ENCODE assay signal across 7 cellular contexts in the genomic region with DNA sequence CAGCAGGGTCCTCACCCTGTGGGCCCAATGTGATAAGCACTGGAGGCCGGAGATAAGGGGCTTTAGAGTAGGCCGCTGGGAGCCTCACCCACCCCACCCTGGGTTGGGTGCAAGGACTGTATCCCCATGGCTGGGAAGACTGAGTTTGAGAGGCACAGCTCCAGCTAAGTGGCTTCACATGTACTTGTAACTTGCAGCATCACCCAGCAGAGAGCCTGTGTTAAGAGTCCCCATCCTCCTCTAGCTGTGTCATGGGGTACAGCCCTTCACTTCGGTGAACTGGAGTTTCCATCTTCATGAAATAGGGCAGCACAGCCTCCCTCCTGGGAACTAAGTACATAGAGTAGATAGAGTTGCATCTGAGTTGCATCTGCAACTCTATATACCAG. TPM values are rescaled to one million over a fixed set of nuclear protein-coding genes. Genes with fewer than 3 reads are reported as not detected.
DNase-seq lines count a peak whose midpoint lies in the region; ATAC-seq and TF ChIP-seq lines count a peak whose summit lies in the region.
"Had no signal": no experiment of that assay in that cellular context is flagged by ENCODE, and none has a peak within 500 bp of the region (broad histone marks: within the 10 kb centered on the region; RNA-seq: fewer than 3 reads in every experiment).

No MANE protein-coding gene starts in this region.

- H3K4me1 ChIP-seq in Caco-2 (peaks cover 13% of the 10 kb centered on the region; the same call in 1 of the 2 replicates), mucosa of rectum (ENCODE audit: control insufficient read depth in 2 of 2, insufficient read depth in 2 of 2, low read length in 2 of 2) (peaks cover 21 to 27% of the 10 kb centered on the region in 2 donors)

- H3K4me3 Mint-ChIP-seq in Caco-2 (ENCODE audit: unreplicated experiment): peak overlapping the region; percentile 87
- H3K4me3 Mint-ChIP-seq in activated CD4-positive, alpha-beta memory T cell treated with anti-CD3 and anti-CD28 coated beads, Interleukin-2, amount 10 ng/mL, durations not matched to agents 7 days and 5 days: peak overlapping the region; percentile 87

- DNase-seq in Caco-2 (no peak), globus pallidus (ENCODE audit: low spot score) (no peak)
- no peak for DNase-seq in activated CD4-positive, alpha-beta memory T cell treated with anti-CD3 and anti-CD28 coated beads, Interleukin-2, amount 10 ng/mL, durations not matched to agents 7 days and 5 days

- H3K27ac Mint-ChIP-seq in Caco-2 (ENCODE audit: unreplicated experiment): no peak overlapping the region
- H3K27ac Mint-ChIP-seq in activated CD4-positive, alpha-beta memory T cell treated with anti-CD3 and anti-CD28 coated beads, Interleukin-2, amount 10 ng/mL, durations not matched to agents 7 days and 5 days: peak overlapping the region; percentile 50

- POLR2A ChIA-PET in Caco-2 (lab: Charles Lee): no interaction called here
- POLR2A ChIA-PET in activated CD4-positive, alpha-beta memory T cell treated with anti-CD3 and anti-CD28 coated beads, Interleukin-2, amount 10 ng/mL, durations not matched to agents 7 days and 5 days (lab: Charles Lee): interaction anchor here (0.7 to 14.7 kb wide), 7 partner anchors 8 to 137 kb away, joined by 3 to 574 read pairs (median 9); partner anchors contain the start of genes CALR, HOOK2, JUNB and TRIR

- peaks cover 21% of the 10 kb centered on the region for H3K36me3 Mint-ChIP-seq in Caco-2 (ENCODE audit: insufficient read depth, unreplicated experiment)
- H3K36me3 Mint-ChIP-seq in activated CD4-positive, alpha-beta memory T cell treated with anti-CD3 and anti-CD28 coated beads, Interleukin-2, amount 10 ng/mL, durations not matched to agents 7 days and 5 days (ENCODE audit: low read depth): peaks cover 25% of the 10 kb centered on the region

- no peaks in the 10 kb centered on the region for H3K9me3 Mint-ChIP-seq in Caco-2 (ENCODE audit: unreplicated experiment)
- H3K9me3 Mint-ChIP-seq in activated CD4-positive, alpha-beta memory T cell treated with anti-CD3 and anti-CD28 coated beads, Interleukin-2, amount 10 ng/mL, durations not matched to agents 7 days and 5 days: no peaks in the 10 kb centered on the region

- H3K4me1 Mint-ChIP-seq in Caco-2 (ENCODE audit: low read depth, unreplicated experiment): peaks cover 12% of the 10 kb centered on the region
- peaks cover 39% of the 10 kb centered on the region for H3K4me1 Mint-ChIP-seq in activated CD4-positive, alpha-beta memory T cell treated with anti-CD3 and anti-CD28 coated beads, Interleukin-2, amount 10 ng/mL, durations not matched to agents 7 days and 5 days

- H3K36me3 ChIP-seq in Caco-2 (ENCODE audit: control insufficient read depth, insufficient read depth, low read length): no peaks in the 10 kb centered on the region; the same call in none of the 2 replicates
- peaks cover 4 to 12% of the 10 kb centered on the region in 2 donors for H3K36me3 ChIP-seq in mucosa of rectum (ENCODE audit: control insufficient read depth in 2 of 2, insufficient read depth in 2 of 2, low read length in 2 of 2)
- H3K36me3 ChIP-seq: neutrophil had no signal

- TF ChIP-seq CTCF in Caco-2 (IDR thresholded peaks at IDR 0.05; ENCODE audit: insufficient read depth in 1 of 2, low read depth in 1 of 2, low read length in 1 of 2, severe bottlenecking in 1 of 2, unreplicated experiment in 1 of 2): no peak

- H3K27ac ChIP-seq in mucosa of rectum (ENCODE audit: low read depth in 2 of 2, low read length in 2 of 2): no peak overlapping the region
- H3K27ac ChIP-seq: neutrophil had no signal

- intact Hi-C loops in Caco-2 (cut with micrococcal nuclease; ENCODE audit: unreplicated experiment): loop anchor here (5.0 kb wide), 1 partner anchor 37 kb away; the partner anchor contains the start of gene MAST1

- H3K27me3 ChIP-seq in Caco-2 (replicated peaks; ENCODE audit: control insufficient read depth, insufficient read depth, low read length): no peaks in the 10 kb centered on the region
- no peaks in the 10 kb centered on the region for H3K27me3 ChIP-seq in mucosa of rectum (ENCODE audit: control insufficient read depth in 2 of 2, insufficient read depth in 2 of 2, low read length in 2 of 2)

- BruUV-seq in Caco-2 (replicated peaks; lab: Mats Ljungman, UMichigan): no TSS peak

- H3K4me3 ChIP-seq in Caco-2 (ENCODE audit: low read depth, low read length): peak overlapping the region; percentile 83
- H3K4me3 ChIP-seq in mucosa of rectum (ENCODE audit: low read length in 2 of 2): peak overlapping the region in 1 of 2 donors; percentile 95

- H3K9me3 ChIP-seq in Caco-2: no peaks in the 10 kb centered on the region
- H3K9me3 ChIP-seq in mucosa of rectum (ENCODE audit: control insufficient read depth in 2 of 2, low read length in 2 of 2): no peaks in the 10 kb centered on the region
- H3K9me3 ChIP-seq: neutrophil had no signal

- peak overlapping the region; percentile 32 to 83 for H3K9ac ChIP-seq in mucosa of rectum (ENCODE audit: low read depth in 1 of 2, low read length in 2 of 2)

- ATAC-seq in HG03196 (IDR thresholded peaks at IDR 0.05; ENCODE audit: unreplicated experiment): no peak
- no peak for ATAC-seq in HG02678 (IDR thresholded peaks at IDR 0.05; ENCODE audit: unreplicated experiment)

- CTCF ChIA-PET in Caco-2 (lab: Charles Lee): interaction anchor here (0.7 kb wide), 1 partner anchor 34 kb away, joined by 3 read pairs; the partner anchor contains the start of gene RTBDN
- CTCF ChIA-PET in activated CD4-positive, alpha-beta memory T cell treated with anti-CD3 and anti-CD28 coated beads, Interleukin-2, amount 10 ng/mL, durations not matched to agents 7 days and 5 days (lab: Charles Lee): interaction anchor here (1.4 to 13.9 kb wide), 4 partner anchors 23 to 48 kb away, joined by 5 to 419 read pairs (median 94); no protein-coding TSS in a partner anchor

- no peaks in the 10 kb centered on the region for H3K27me3 Mint-ChIP-seq in Caco-2 (ENCODE audit: insufficient read depth, unreplicated experiment)
- H3K27me3 Mint-ChIP-seq in activated CD4-positive, alpha-beta memory T cell treated with anti-CD3 and anti-CD28 coated beads, Interleukin-2, amount 10 ng/mL, durations not matched to agents 7 days and 5 days: no peaks in the 10 kb centered on the region

RNA-seq across cellular contexts. Expression of gene PRDX2, which starts 1.3 kb away (rescaled TPM):
- total RNA-seq in Caco-2 (2022): 265 and 285 TPM in 2 replicates
- 100 to 1,000 TPM; 234 to 240 TPM for total RNA-seq in activated CD4-positive, alpha-beta memory T cell treated with anti-CD3 and anti-CD28 coated beads, Interleukin-2, amount 10 ng/mL, durations not matched to agents 7 days and 5 days

RNA-seq across cellular contexts. Expression of gene THSD8, which starts 1.5 kb away (rescaled TPM):
- 23.9 and 25.9 TPM in 2 replicates for total RNA-seq in Caco-2 (2022)
- total RNA-seq in activated CD4-positive, alpha-beta memory T cell treated with anti-CD3 and anti-CD28 coated beads, Interleukin-2, amount 10 ng/mL, durations not matched to agents 7 days and 5 days: 10 to 100 TPM; 19.2 to 25.5 TPM

RNA-seq across cellular contexts. Expression of gene RNASEH2A, which starts 6.0 kb away (rescaled TPM):
- total RNA-seq in Caco-2 (2022): 30.9 and 37.6 TPM in 2 replicates
- total RNA-seq in activated CD4-positive, alpha-beta memory T cell treated with anti-CD3 and anti-CD28 coated beads, Interleukin-2, amount 10 ng/mL, durations not matched to agents 7 days and 5 days: 10 to 100 TPM; 34.8 to 38.4 TPM

RNA-seq across cellular contexts. Expression of gene JUNB, which starts 9.1 kb away (rescaled TPM):
- total RNA-seq in Caco-2 (2022): 16.4 and 19.4 TPM in 2 replicates
- total RNA-seq in activated CD4-positive, alpha-beta memory T cell treated with anti-CD3 and anti-CD28 coated beads, Interleukin-2, amount 10 ng/mL, durations not matched to agents 7 days and 5 days: 100 to 1,000 TPM; 197 TPM

RNA-seq across cellular contexts. Expression of gene HOOK2, which starts 25.0 kb away (rescaled TPM):
- 74.2 and 80.4 TPM in 2 replicates for total RNA-seq in Caco-2 (2022)
- 10 to 100 TPM; 17.0 to 17.8 TPM for total RNA-seq in activated CD4-positive, alpha-beta memory T cell treated with anti-CD3 and anti-CD28 coated beads, Interleukin-2, amount 10 ng/mL, durations not matched to agents 7 days and 5 days
